ENCODE assay signal across 19 cellular contexts in the genomic region with DNA sequence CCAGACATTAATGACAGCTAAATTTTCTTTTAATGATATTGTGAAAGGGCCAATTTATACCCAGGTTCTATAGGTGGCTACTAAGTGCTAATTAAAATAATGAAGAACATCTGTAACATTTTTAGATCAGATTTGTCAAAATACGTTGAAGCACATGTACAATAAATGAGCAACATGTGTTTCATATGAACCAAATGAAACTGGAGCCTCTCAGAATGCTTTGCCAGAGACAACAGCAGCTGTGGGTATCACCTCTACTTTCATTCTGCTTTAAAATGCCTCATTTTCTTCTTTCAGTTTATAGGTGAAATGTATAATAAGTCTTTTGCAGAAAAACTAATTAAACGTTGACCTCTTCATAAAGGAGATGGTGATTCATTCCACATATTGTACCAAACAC. TPM values are rescaled to one million over a fixed set of nuclear protein-coding genes. Genes with fewer than 3 reads are reported as not detected.
DNase-seq lines count a peak whose midpoint lies in the region; ATAC-seq and TF ChIP-seq lines count a peak whose summit lies in the region.
"Had no signal": no experiment of that assay in that cellular context is flagged by ENCODE, and none has a peak within 500 bp of the region (broad histone marks: within the 10 kb centered on the region; RNA-seq: fewer than 3 reads in every experiment).

No MANE protein-coding gene starts in this region.

- TF ChIP-seq CTCF in tibial nerve (IDR thresholded peaks at IDR 0.05) (no peak), natural killer cell (IDR thresholded peaks at IDR 0.05) (no peak), mesothelial cell of epicardium (IDR thresholded peaks at IDR 0.05; ENCODE audit: unreplicated experiment) (no peak)

- H3K27me3 ChIP-seq in MG63 (no peaks in the 10 kb centered on the region), tibial nerve (no peaks in the 10 kb centered on the region)

- H3K9me3 Mint-ChIP-seq in natural killer cell: peaks cover 0 to 9% of the 10 kb centered on the region in 2 donors
- no peaks in the 10 kb centered on the region for H3K9me3 Mint-ChIP-seq in mesothelial cell of epicardium

- H3K36me3 Mint-ChIP-seq in natural killer cell (no peaks in the 10 kb centered on the region), mesothelial cell of epicardium (no peaks in the 10 kb centered on the region)
- H3K36me3 Mint-ChIP-seq: activated naive CD8-positive, alpha-beta T cell; CD4-positive, alpha-beta memory T cell had no signal

- no peak for TF ChIP-seq POLR2A in tibial nerve (IDR thresholded peaks at IDR 0.05)

- H3K27ac ChIP-seq in tibial nerve: no peak overlapping the region
- H3K27ac ChIP-seq: 22Rv1, skin epidermis had no signal

- H3K4me1 ChIP-seq in tibial nerve: no peaks in the 10 kb centered on the region

- no peak for TF ChIP-seq EP300 in tibial nerve (IDR thresholded peaks at IDR 0.05)

- peak overlapping the region; percentile 19 for H3K4me3 ChIP-seq in MG63
- no peak overlapping the region for H3K4me3 ChIP-seq in tibial nerve
- H3K4me3 ChIP-seq: skin epidermis had no signal

- WGBS in tibial nerve, 2 donors: 75 to 76% methylated on average over 2 of the region's 2 CpGs

- ATAC-seq in HG02642 (IDR thresholded peaks at IDR 0.05; ENCODE audit: poor library complexity, unreplicated experiment) (peak; percentile 77), natural killer cell (no peak)
- ATAC-seq: left ventricle myocardium superior had no signal

- H3K27ac Mint-ChIP-seq in natural killer cell (no peak overlapping the region), mesothelial cell of epicardium (no peak overlapping the region)
- H3K27ac Mint-ChIP-seq: activated naive CD8-positive, alpha-beta T cell; CD4-positive, alpha-beta memory T cell had no signal

- no peaks in the 10 kb centered on the region for H3K36me3 ChIP-seq in MG63
- no peaks in the 10 kb centered on the region for H3K36me3 ChIP-seq in tibial nerve

- H3K4me3 Mint-ChIP-seq in natural killer cell (no peak overlapping the region), mesothelial cell of epicardium (no peak overlapping the region)
- H3K4me3 Mint-ChIP-seq: activated naive CD8-positive, alpha-beta T cell; CD4-positive, alpha-beta memory T cell had no signal

- H3K4me1 Mint-ChIP-seq in natural killer cell (no peaks in the 10 kb centered on the region), mesothelial cell of epicardium (peaks cover 4% of the 10 kb centered on the region)
- H3K4me1 Mint-ChIP-seq: CD4-positive, alpha-beta memory T cell had no signal

- intact Hi-C loops in natural killer cell (cut with micrococcal nuclease): no loop called here

- H3K27me3 Mint-ChIP-seq in natural killer cell (ENCODE audit: low read depth in 2 of 2): no peaks in the 10 kb centered on the region
- H3K27me3 Mint-ChIP-seq in mesothelial cell of epicardium (ENCODE audit: low read depth): no peaks in the 10 kb centered on the region
- H3K27me3 Mint-ChIP-seq: activated naive CD8-positive, alpha-beta T cell; CD4-positive, alpha-beta memory T cell had no signal

- H3K9me3 ChIP-seq in MG63 (no peaks in the 10 kb centered on the region), tibial nerve (no peaks in the 10 kb centered on the region)

- peak; percentile 12 for DNase-seq in NCI-H1694 treated with DMSO at 0.1 percent for 48 hours (lab: John Stamatoyannopoulos, UW)
- no peak for DNase-seq in NCI-H1694 (lab: John Stamatoyannopoulos, UW)
- no peak for DNase-seq in MG63
- no peak for DNase-seq in tibial nerve (ENCODE audit: low spot score in 2 of 2)
- DNase-seq in HUDEP-2 (lab: John Stamatoyannopoulos, UW; ENCODE audit: unreplicated experiment in 76 of 76): no peak
- no peak for DNase-seq in natural killer cell
- no peak for DNase-seq in mesothelial cell of epicardium (ENCODE audit: low spot score in 2 of 2, unreplicated experiment in 2 of 2)
- DNase-seq: CD4-positive, alpha-beta memory T cell; cerebellar nuclear complex; left ventricle myocardium superior; MV-4-11; NCI-H748 treated with DMSO at 0.1 percent for 48 hours; SHP77 had no signal

RNA-seq across cellular contexts. Expression of gene MYF6, which starts 26.1 kb away (rescaled TPM):
- total RNA-seq in MG63 (2014; rRNA removed; shearing (Covaris generic); ENCODE audit: low replicate concordance): 0.07 TPM in 1 of 2 replicates, not detected in the other
- total RNA-seq in tibial nerve (not detected), natural killer cell (not detected), mesothelial cell of epicardium (0.16 to 0.22 TPM (median 0.20 TPM) in 3 replicates)
- total RNA-seq: CD4-positive, alpha-beta memory T cell; epithelial cell of proximal tubule; G401; left ventricle myocardium superior had no signal

RNA-seq across cellular contexts. Expression of gene MYF5, which starts 35.4 kb away (rescaled TPM):
- total RNA-seq in MG63 (2014; rRNA removed; shearing (Covaris generic); ENCODE audit: low replicate concordance): not detected in 2 replicates
- not detected for total RNA-seq in tibial nerve
- total RNA-seq in natural killer cell: not detected
- total RNA-seq in mesothelial cell of epicardium: not detected in 3 replicates
- total RNA-seq: CD4-positive, alpha-beta memory T cell; epithelial cell of proximal tubule; G401; left ventricle myocardium superior had no signal
